ENCODE assay signal across 8 cellular contexts in the genomic region with DNA sequence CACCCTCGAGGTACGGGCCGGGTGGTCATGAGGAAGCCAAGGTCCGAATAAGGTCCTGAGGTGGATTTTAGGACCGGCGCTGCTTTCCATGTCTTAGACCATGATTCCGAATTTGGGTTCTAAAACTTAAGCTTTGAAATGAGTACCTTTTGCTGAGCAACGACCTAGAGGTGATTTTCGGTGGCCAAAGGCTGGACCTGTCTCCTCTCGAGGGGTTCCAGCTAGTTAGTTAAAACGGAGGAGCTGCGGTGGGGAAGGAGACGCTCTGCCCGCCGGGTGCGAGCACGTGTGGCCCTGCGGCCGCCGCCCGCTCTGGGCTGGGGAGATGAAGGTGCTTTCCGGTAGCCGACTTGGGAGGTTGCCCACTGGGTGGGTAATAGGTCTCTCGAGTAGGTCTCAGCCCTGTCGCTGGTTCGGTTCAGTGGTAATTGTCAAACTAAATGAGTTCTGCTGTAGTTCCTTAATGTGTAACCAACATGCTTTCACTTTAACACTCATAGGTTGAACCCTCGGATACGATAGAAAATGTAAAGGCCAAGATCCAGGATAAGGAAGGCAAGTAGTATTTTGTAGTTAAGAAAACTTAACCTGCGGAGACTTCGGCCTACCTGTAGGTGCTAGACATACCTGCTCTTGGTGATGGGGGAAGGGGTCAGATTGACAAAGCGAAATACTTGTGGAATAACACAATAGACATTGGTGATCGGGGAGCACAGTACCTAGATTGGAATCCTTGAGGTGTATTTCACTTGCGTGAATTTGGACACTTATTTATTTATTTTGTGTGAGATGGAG. TPM values are rescaled to one million over a fixed set of nuclear protein-coding genes. Genes with fewer than 3 reads are reported as not detected.
DNase-seq lines count a peak whose midpoint lies in the region; ATAC-seq, FAIRE-seq and TF ChIP-seq lines count a peak whose summit lies in the region.

No MANE protein-coding gene starts in this region.

- H3K27me3 Mint-ChIP-seq in IgD-negative memory B cell: no peaks in the 10 kb centered on the region
- no peaks in the 10 kb centered on the region for H3K27me3 Mint-ChIP-seq in activated CD8-positive, alpha-beta T cell treated with anti-CD3 and anti-CD28 coated beads for 36 hours

- TSS peak; percentile 69 for BruUV-seq in endothelial cell of umbilical vein (replicated peaks; lab: Mats Ljungman, UMichigan)

- peaks cover 25 to 40% (median 37%) of the 10 kb centered on the region in 3 donors for H3K4me1 Mint-ChIP-seq in IgD-negative memory B cell
- H3K4me1 Mint-ChIP-seq in activated CD8-positive, alpha-beta T cell treated with anti-CD3 and anti-CD28 coated beads for 36 hours (ENCODE audit: low read depth): peaks cover 50% of the 10 kb centered on the region

- peak overlapping the region; percentile 88 to 99 (median 99) for H3K27ac Mint-ChIP-seq in IgD-negative memory B cell
- H3K27ac Mint-ChIP-seq in activated CD8-positive, alpha-beta T cell treated with anti-CD3 and anti-CD28 coated beads for 36 hours: peak overlapping the region; percentile 96

- peaks cover 4% of the 10 kb centered on the region for H3K36me3 Mint-ChIP-seq in IgD-negative memory B cell
- H3K36me3 Mint-ChIP-seq in activated CD8-positive, alpha-beta T cell treated with anti-CD3 and anti-CD28 coated beads for 36 hours (ENCODE audit: low read depth): peaks cover 58% of the 10 kb centered on the region

- intact Hi-C loops in activated CD8-positive, alpha-beta T cell treated with anti-CD3 and anti-CD28 coated beads for 36 hours (cut with micrococcal nuclease): no loop called here
- intact Hi-C loops in endothelial cell of umbilical vein (cut with micrococcal nuclease): loop anchor here (2.0 to 10.0 kb wide), 4 partner anchors 34 to 282 kb away; partner anchors contain the start of genes CFAP36, MTIF2 and RTN4

- peaks cover 12 to 33% of the 10 kb centered on the region in 2 experiments for H3K36me3 ChIP-seq in endothelial cell of umbilical vein (ENCODE audit: control insufficient read depth in 2 of 2, extremely low read depth in 1 of 2, insufficient read depth in 2 of 2, low read length in 2 of 2)

- H3K9me1 ChIP-seq in endothelial cell of umbilical vein (replicated peaks; ENCODE audit: control insufficient read depth, extremely low read depth, insufficient read depth, low read length): no peaks in the 10 kb centered on the region

- H4K20me1 ChIP-seq in endothelial cell of umbilical vein (replicated peaks; ENCODE audit: control insufficient read depth, extremely low read depth, insufficient read depth, low read length): no peaks in the 10 kb centered on the region

- DNase-seq in Ammon's horn (ENCODE audit: low spot score) (peak; percentile 17), endothelial cell of umbilical vein (ENCODE audit: low read depth, low spot score) (peak; percentile 40), myocyte (ENCODE audit: low read depth) (peak; percentile 27), SHP77 treated with DMSO at 0.1 percent for 48 hours (lab: John Stamatoyannopoulos, UW) (no peak)
- peak; percentile 55 for DNase-seq in activated CD8-positive, alpha-beta T cell treated with anti-CD3 and anti-CD28 coated beads for 36 hours

- peaks cover 30% of the 10 kb centered on the region for H3K4me1 ChIP-seq in endothelial cell of umbilical vein (ENCODE audit: control insufficient read depth, extremely low read depth, insufficient read depth, low read length)

- CTCF ChIA-PET in activated CD8-positive, alpha-beta T cell treated with anti-CD3 and anti-CD28 coated beads for 36 hours (lab: Charles Lee): interaction anchor here (0.6 kb wide), 1 partner anchor 64 kb away, joined by 3 read pairs; no protein-coding TSS in a partner anchor
- CTCF ChIA-PET in endothelial cell of umbilical vein (lab: Charles Lee): interaction anchor here (0.6 to 1.3 kb wide), 2 partner anchors 9 to 120 kb away, joined by 3 to 5 read pairs; no protein-coding TSS in a partner anchor

- H3K79me2 ChIP-seq in endothelial cell of umbilical vein (ENCODE audit: control insufficient read depth, insufficient read depth, low read length): peaks cover 41% of the 10 kb centered on the region

- no peaks in the 10 kb centered on the region for H3K27me3 ChIP-seq in endothelial cell of umbilical vein (ENCODE audit: control insufficient read depth in 2 of 2, insufficient read depth in 2 of 2, low read length in 2 of 2)

- peak overlapping the region; percentile 83 to 96 (median 92) for H3K4me3 ChIP-seq in endothelial cell of umbilical vein (replicated peaks in 1 of 3; ENCODE audit: insufficient read depth in 1 of 3, low read depth in 1 of 3, low read length in 3 of 3)

- H3K27ac ChIP-seq in endothelial cell of umbilical vein (ENCODE audit: insufficient read depth, low read depth, low read length) (peak overlapping the region; percentile 99), temporal lobe (ENCODE audit: low read depth, low read length) (peak overlapping the region; percentile 83)

- POLR2A ChIA-PET in activated CD8-positive, alpha-beta T cell treated with anti-CD3 and anti-CD28 coated beads for 36 hours (lab: Charles Lee): interaction anchor here (0.6 to 1.4 kb wide), 10 partner anchors 9 to 384 kb away, joined by 3 to 13 read pairs (median 4); partner anchors contain the start of gene CCDC88A
- POLR2A ChIA-PET in endothelial cell of umbilical vein (lab: Charles Lee): interaction anchor here (1.3 kb wide), 1 partner anchor 9 kb away, joined by 5 read pairs; no protein-coding TSS in a partner anchor

- no peaks in the 10 kb centered on the region for H3K9me3 Mint-ChIP-seq in IgD-negative memory B cell
- no peaks in the 10 kb centered on the region for H3K9me3 Mint-ChIP-seq in activated CD8-positive, alpha-beta T cell treated with anti-CD3 and anti-CD28 coated beads for 36 hours

- dilution Hi-C loops in endothelial cell of umbilical vein (cut with MboI; ENCODE audit: extremely low pct_ligation_motif_present, low sequenced_read_pairs): no loop called here

- peak overlapping the region; percentile 45 for H2AFZ ChIP-seq in endothelial cell of umbilical vein (ENCODE audit: low read depth, low read length)

- TF ChIP-seq CTCF in activated CD8-positive, alpha-beta T cell treated with anti-CD3 and anti-CD28 coated beads for 36 hours (IDR thresholded peaks at IDR 0.05): no peak
- TF ChIP-seq CTCF in endothelial cell of umbilical vein (IDR thresholded peaks at IDR 0.05; ENCODE audit: extremely low read depth in 1 of 2, insufficient read depth in 1 of 2, low read depth in 1 of 2, low read length in 2 of 2): no peak

- H3K9ac ChIP-seq in endothelial cell of umbilical vein (replicated peaks; ENCODE audit: extremely low read depth, insufficient read depth, low read length): peak overlapping the region; percentile 99

- ATAC-seq in GM19455 (IDR thresholded peaks at IDR 0.05; ENCODE audit: unreplicated experiment): peak; percentile 24
- peak; percentile 14 for ATAC-seq in activated CD8-positive, alpha-beta T cell treated with anti-CD3 and anti-CD28 coated beads for 36 hours

- H3K9me3 ChIP-seq in endothelial cell of umbilical vein (replicated peaks; ENCODE audit: control insufficient read depth, insufficient read depth, low read length): no peaks in the 10 kb centered on the region

- H3K4me3 Mint-ChIP-seq in IgD-negative memory B cell: peak overlapping the region; percentile 90 to 100 (median 98)
- H3K4me3 Mint-ChIP-seq in activated CD8-positive, alpha-beta T cell treated with anti-CD3 and anti-CD28 coated beads for 36 hours: peak overlapping the region; percentile 90

- FAIRE-seq in endothelial cell of umbilical vein (lab: Jason Lieb, UNC): peak; percentile 54

- TF ChIP-seq POLR2A in endothelial cell of umbilical vein (IDR thresholded peaks at IDR 0.05; ENCODE audit: low read depth, low read length): no peak

- peak overlapping the region; percentile 95 for H3K4me2 ChIP-seq in endothelial cell of umbilical vein (ENCODE audit: insufficient read depth, low read length)

RNA-seq across cellular contexts. Expression of gene RPS27A, which starts 0.6 kb away (rescaled TPM):
- polyA plus RNA-seq in IgD-negative memory B cell (3,117 TPM), endothelial cell of umbilical vein (795 and 1,136 TPM in 2 replicates)
- 1,000 to 10,000 TPM; 1,457 to 1,492 TPM for total RNA-seq in activated CD8-positive, alpha-beta T cell treated with anti-CD3 and anti-CD28 coated beads for 36 hours
- total RNA-seq in endothelial cell of umbilical vein (926 and 939 TPM in 2 replicates), myocyte (1,356 and 1,476 TPM in 2 replicates), temporal lobe (632 TPM)
- polyA plus RNA-seq in endothelial cell of umbilical vein (2011; cell fraction: cytosol; rRNA removed): 2,131 and 2,137 TPM in 2 replicates
- 524 and 724 TPM in 2 replicates for polyA plus RNA-seq in endothelial cell of umbilical vein (2011; cell fraction: nucleus; rRNA removed)
- polyA plus RNA-seq in endothelial cell of umbilical vein (2012): 1,840 and 2,931 TPM in 2 replicates
- polyA minus RNA-seq in endothelial cell of umbilical vein: 213 and 228 TPM in 2 replicates
- 592 TPM for polyA minus RNA-seq in endothelial cell of umbilical vein (2011; cell fraction: cytosol; rRNA and poly(A)+ RNA removed)
- 74.4 and 91.5 TPM in 2 replicates for polyA minus RNA-seq in endothelial cell of umbilical vein (2011; cell fraction: nucleus; rRNA and poly(A)+ RNA removed)
- 1,151 TPM for polyA plus RNA-seq in myocyte (2012)

RNA-seq across cellular contexts. Expression of gene CLHC1, which starts 1.0 kb away (rescaled TPM):
- polyA plus RNA-seq in IgD-negative memory B cell (1.2 TPM), endothelial cell of umbilical vein (2.0 and 2.4 TPM in 2 replicates)
- total RNA-seq in activated CD8-positive, alpha-beta T cell treated with anti-CD3 and anti-CD28 coated beads for 36 hours: 1 to 10 TPM; 4.2 to 5.6 TPM
- total RNA-seq in endothelial cell of umbilical vein (10.2 and 12.3 TPM in 2 replicates), myocyte (7.8 and 15.1 TPM in 2 replicates), temporal lobe (41.6 TPM)
- 2.2 and 2.9 TPM in 2 replicates for polyA plus RNA-seq in endothelial cell of umbilical vein (2011; cell fraction: cytosol; rRNA removed)
- 15.3 and 19.8 TPM in 2 replicates for polyA plus RNA-seq in endothelial cell of umbilical vein (2011; cell fraction: nucleus; rRNA removed)
- polyA plus RNA-seq in endothelial cell of umbilical vein (2012): 4.4 and 7.1 TPM in 2 replicates
- polyA minus RNA-seq in endothelial cell of umbilical vein: 3.6 and 5.6 TPM in 2 replicates
- 5.8 TPM for polyA minus RNA-seq in endothelial cell of umbilical vein (2011; cell fraction: cytosol; rRNA and poly(A)+ RNA removed)
- 11.2 and 17.6 TPM in 2 replicates for polyA minus RNA-seq in endothelial cell of umbilical vein (2011; cell fraction: nucleus; rRNA and poly(A)+ RNA removed)
- polyA plus RNA-seq in myocyte (2012): 5.6 TPM

RNA-seq across cellular contexts. Expression of gene MTIF2, which starts 36.0 kb away (rescaled TPM):
- polyA plus RNA-seq in IgD-negative memory B cell (16.9 TPM), endothelial cell of umbilical vein (7.0 and 9.3 TPM in 2 replicates)
- 10 to 100 TPM; 50.5 to 51.1 TPM for total RNA-seq in activated CD8-positive, alpha-beta T cell treated with anti-CD3 and anti-CD28 coated beads for 36 hours
- total RNA-seq in endothelial cell of umbilical vein (26.8 and 26.9 TPM in 2 replicates), myocyte (22.7 and 30.1 TPM in 2 replicates), temporal lobe (17.2 TPM)
- polyA plus RNA-seq in endothelial cell of umbilical vein (2011; cell fraction: cytosol; rRNA removed): 10.7 and 11.4 TPM in 2 replicates
- 21.6 and 26.1 TPM in 2 replicates for polyA plus RNA-seq in endothelial cell of umbilical vein (2011; cell fraction: nucleus; rRNA removed)
- 20.6 and 28.1 TPM in 2 replicates for polyA plus RNA-seq in endothelial cell of umbilical vein (2012)
- 15.1 and 21.1 TPM in 2 replicates for polyA minus RNA-seq in endothelial cell of umbilical vein
- 27.7 TPM for polyA minus RNA-seq in endothelial cell of umbilical vein (2011; cell fraction: cytosol; rRNA and poly(A)+ RNA removed)
- polyA minus RNA-seq in endothelial cell of umbilical vein (2011; cell fraction: nucleus; rRNA and poly(A)+ RNA removed): 20.2 and 23.3 TPM in 2 replicates
- polyA plus RNA-seq in myocyte (2012): 11.9 TPM
